ENCODE assay signal across 8 cellular contexts in the genomic region with DNA sequence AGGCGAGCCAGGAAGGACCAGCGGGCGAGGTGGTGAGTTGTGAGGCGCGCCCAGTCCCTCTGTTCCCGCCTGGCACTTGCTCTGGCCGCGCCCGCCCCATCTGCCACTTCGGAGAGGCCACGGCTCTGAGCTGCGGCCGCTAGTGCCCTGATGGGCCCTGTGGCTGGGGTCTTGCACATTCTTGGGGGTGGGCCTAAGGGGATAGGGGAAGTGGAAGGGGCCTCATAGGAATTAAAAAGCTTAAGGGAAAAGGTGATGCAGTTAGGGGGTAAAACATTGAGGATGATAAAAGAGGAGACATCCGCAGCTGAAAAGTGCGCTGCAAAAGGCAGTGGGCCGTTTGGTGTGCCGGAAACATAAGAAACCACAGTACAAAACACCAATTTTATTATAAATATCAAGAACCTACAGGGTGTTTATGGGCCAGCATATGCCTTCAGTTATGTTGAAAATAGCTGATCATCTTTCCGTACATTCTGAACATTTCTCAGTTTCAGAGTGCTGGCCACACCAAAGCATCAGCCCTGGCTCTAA. TPM values are rescaled to one million over a fixed set of nuclear protein-coding genes. Genes with fewer than 3 reads are reported as not detected.
DNase-seq lines count a peak whose midpoint lies in the region; ATAC-seq and TF ChIP-seq lines count a peak whose summit lies in the region.

No MANE protein-coding gene starts in this region.

- peaks cover 0 to 6% (median 0%) of the 10 kb centered on the region in 3 donors for H3K27me3 Mint-ChIP-seq in CD14-positive monocyte (ENCODE audit: low read depth in 3 of 3)
- peaks cover 95% of the 10 kb centered on the region for H3K27me3 Mint-ChIP-seq in nephron (ENCODE audit: low read depth)

- H3K27ac Mint-ChIP-seq in CD14-positive monocyte (peak overlapping the region; percentile 99 to 100 (median 100)), nephron (peak overlapping the region in 2 of 3 experiments; percentile 45 to 74)

- H3K4me3 Mint-ChIP-seq in CD14-positive monocyte (peak overlapping the region; percentile 98 to 99), nephron (peak overlapping the region; percentile 86 to 94 (median 90))

- intact Hi-C loops in CD14-positive monocyte (cut with micrococcal nuclease) = loop anchor here (1.0 to 5.0 kb wide), 2 partner anchors 8 to 127 kb away; a partner anchor contains a TSS

- no peak for TF ChIP-seq CTCF in CD14-positive monocyte (IDR thresholded peaks at IDR 0.05)
- TF ChIP-seq CTCF in nephron (IDR thresholded peaks at IDR 0.05; ENCODE audit: unreplicated experiment in 3 of 3) = no peak

- ATAC-seq in GM18873 (IDR thresholded peaks at IDR 0.05; ENCODE audit: low FRiP score, unreplicated experiment) = no peak

- H3K27ac ChIP-seq in cingulate gyrus (ENCODE audit: low read depth, low read length) = peak overlapping the region; percentile 80

- H3K9me3 Mint-ChIP-seq in CD14-positive monocyte (peaks cover 0 to 8% (median 3%) of the 10 kb centered on the region in 7 donors), nephron (no peaks in the 10 kb centered on the region)

- DNase-seq in CD14-positive monocyte (ENCODE audit: low spot score) = no peak
- DNase-seq in KBM-7 = peak; percentile 18
- DNase-seq in SKM-1 treated with dmso at 0.1 percent for 144 hours (lab: John Stamatoyannopoulos, UW; ENCODE audit: unreplicated experiment) = no peak
- DNase-seq in hippocampal formation (lab: John Stamatoyannopoulos, UW) = no peak
- DNase-seq in NCI-H187 treated with DMSO at 0.1 percent for 48 hours (lab: John Stamatoyannopoulos, UW) = no peak

- peaks cover 78% of the 10 kb centered on the region for H3K4me1 Mint-ChIP-seq in CD14-positive monocyte
- H3K4me1 Mint-ChIP-seq in nephron = peaks cover 14% of the 10 kb centered on the region

- H3K36me3 Mint-ChIP-seq in CD14-positive monocyte = peaks cover 72 to 81% of the 10 kb centered on the region in 2 donors
- H3K36me3 Mint-ChIP-seq in nephron (ENCODE audit: low read depth) = no peaks in the 10 kb centered on the region

- in situ Hi-C loops in KBM-7 (cut with MboI; ENCODE audit: low pct_unique_long_range_greater_than_20kb, low sequenced_read_pairs) = no loop called here

RNA-seq across cellular contexts. Expression of a gene that starts 1.1 kb away (rescaled TPM):
- polyA plus RNA-seq in CD14-positive monocyte = 100 to 1,000 TPM; 487 to 534 TPM

RNA-seq across cellular contexts. Expression of a gene that starts 6.4 kb away (rescaled TPM):
- 10 to 100 TPM; 12.6 to 25.9 TPM for polyA plus RNA-seq in CD14-positive monocyte

RNA-seq across cellular contexts. Expression of a gene that starts 8.6 kb away (rescaled TPM):
- 100 to 1,000 TPM; 204 to 221 TPM for polyA plus RNA-seq in CD14-positive monocyte

RNA-seq across cellular contexts. Expression of a gene that starts 9.1 kb away (rescaled TPM):
- 100 to 1,000 TPM; 350 to 405 TPM for polyA plus RNA-seq in CD14-positive monocyte

RNA-seq across cellular contexts. Expression of a gene that starts 28.1 kb away (rescaled TPM):
- polyA plus RNA-seq in CD14-positive monocyte = under 1 TPM; 0.25 to 0.64 TPM
